ENCODE assay signal across 20 cellular contexts in genomic region chr18:34999734-35000397, GRCh38. TPM values are rescaled to one million over a fixed set of nuclear protein-coding genes. Genes with fewer than 3 reads are reported as not detected.
DNase-seq lines count a peak whose midpoint lies in the region; FAIRE-seq and TF ChIP-seq lines count a peak whose summit lies in the region.
"Had no signal": no experiment of that assay in that cellular context is flagged by ENCODE, and none has a peak within 500 bp of the region (broad histone marks: within the 10 kb centered on the region; RNA-seq: fewer than 3 reads in every experiment).

No MANE protein-coding gene starts in this region.

- peaks cover 15% of the 10 kb centered on the region for H3K4me1 Mint-ChIP-seq in neural progenitor cell
- H3K4me1 Mint-ChIP-seq: activated CD8-positive, alpha-beta memory T cell treated with anti-CD3 and anti-CD28 coated beads, Interleukin-2, amount 10 ng/mL, durations not matched to agents 7 days and 5 days; T-cell had no signal

- H3K4me3 ChIP-seq in fibroblast of lung (replicated peaks in 1 of 4; ENCODE audit: control extremely low read depth in 1 of 4, insufficient read depth in 1 of 4, low read depth in 3 of 4, low read length in 4 of 4) (no peak overlapping the region), neural progenitor cell (no peak overlapping the region)
- H3K4me3 ChIP-seq: mucosa of descending colon, pancreas had no signal

- FAIRE-seq in D721Med (lab: Jason Lieb, UNC) (peak; percentile 94), urothelium cell line (lab: Jason Lieb, UNC) (no peak)
- FAIRE-seq: GM18507, GM19239, pancreas had no signal

- H3K4me3 Mint-ChIP-seq in neural progenitor cell, result no peak overlapping the region
- H3K4me3 Mint-ChIP-seq: activated CD8-positive, alpha-beta memory T cell treated with anti-CD3 and anti-CD28 coated beads, Interleukin-2, amount 10 ng/mL, durations not matched to agents 7 days and 5 days; T-cell had no signal

- H3K36me3 Mint-ChIP-seq in neural progenitor cell, result no peaks in the 10 kb centered on the region
- H3K36me3 Mint-ChIP-seq: activated CD8-positive, alpha-beta memory T cell treated with anti-CD3 and anti-CD28 coated beads, Interleukin-2, amount 10 ng/mL, durations not matched to agents 7 days and 5 days; T-cell had no signal

- no peak overlapping the region for H3K27ac Mint-ChIP-seq in neural progenitor cell
- H3K27ac Mint-ChIP-seq: activated CD8-positive, alpha-beta memory T cell treated with anti-CD3 and anti-CD28 coated beads, Interleukin-2, amount 10 ng/mL, durations not matched to agents 7 days and 5 days; T-cell had no signal

- H2AFZ ChIP-seq in fibroblast of lung (ENCODE audit: low read length) (peak overlapping the region; percentile 26), neural progenitor cell (replicated peaks) (no peak overlapping the region)

- DNase-seq in D721Med (ENCODE audit: insufficient read length, low spot score), result no peak
- DNase-seq in NCI-H510A (lab: John Stamatoyannopoulos, UW), result peak; percentile 20
- DNase-seq in fibroblast of lung (ENCODE audit: low read depth in 2 of 2), result no peak
- peak; percentile 52 for DNase-seq in neural progenitor cell (ENCODE audit: low spot score)
- no peak for DNase-seq in SW 1271 (lab: John Stamatoyannopoulos, UW)
- DNase-seq in urothelium cell line (ENCODE audit: low spot score), result no peak
- no peak for DNase-seq in DMS153 (lab: John Stamatoyannopoulos, UW)
- DNase-seq in activated CD4-positive, alpha-beta T cell treated with anti-CD3 and anti-CD28 coated beads, Interleukin-2, amount 50 U/mL, for 48 hours, result no peak
- DNase-seq: activated CD4-positive, CD25-positive, alpha-beta regulatory T cell; activated CD8-positive, alpha-beta memory T cell treated with anti-CD3 and anti-CD28 coated beads, Interleukin-2, amount 10 ng/mL, durations not matched to agents 7 days and 5 days; activated effector memory CD4-positive, alpha-beta T cell treated with anti-CD3 and anti-CD28 coated beads, Interleukin-2, amount 50 U/mL, for 16 hours; Caco-2; islet precursor cell; mucosa of descending colon; NCI-H146; pancreas; stimulated activated CD4-positive, alpha-beta T cell treated with anti-CD3 and anti-CD28 coated beads, Interleukin-15, amount 100 ng/mL, for 24 hours; T-cell had no signal

- H3K27me3 ChIP-seq in fibroblast of lung (ENCODE audit: control insufficient read depth, insufficient read depth, low read length) (no peaks in the 10 kb centered on the region), neural progenitor cell (no peaks in the 10 kb centered on the region)
- H3K27me3 ChIP-seq: pancreas had no signal

- no peaks in the 10 kb centered on the region for H3K36me3 ChIP-seq in fibroblast of lung (ENCODE audit: control insufficient read depth, insufficient read depth, low read length)
- no peaks in the 10 kb centered on the region for H3K36me3 ChIP-seq in neural progenitor cell
- H3K36me3 ChIP-seq: pancreas had no signal

- H3K4me1 ChIP-seq in fibroblast of lung (ENCODE audit: control insufficient read depth, extremely low read depth, insufficient read depth, low read length) (no peaks in the 10 kb centered on the region), neural progenitor cell (peaks cover 13% of the 10 kb centered on the region)
- H3K4me1 ChIP-seq: Caco-2 had no signal

- H3K9ac ChIP-seq in fibroblast of lung (ENCODE audit: insufficient read depth, low read length) (no peak overlapping the region), neural progenitor cell (no peak overlapping the region)

- H3K4me2 ChIP-seq in fibroblast of lung (ENCODE audit: extremely low read depth, insufficient read depth, low read length), result no peak overlapping the region
- H3K4me2 ChIP-seq in neural progenitor cell, result peak overlapping the region; percentile 9

- TF ChIP-seq CTCF in D721Med (IDR thresholded peaks at IDR 0.05; ENCODE audit: insufficient read depth, missing control alignments) (no peak), fibroblast of lung (conservative IDR thresholded peaks at IDR 0.05 in 1 of 2, IDR thresholded peaks at IDR 0.05 in 1 of 2; ENCODE audit: low read depth in 1 of 2, low read length in 2 of 2) (peak in 1 of 2 donors; percentile 4), neural progenitor cell (IDR thresholded peaks at IDR 0.05) (no peak)

- peaks cover 2% of the 10 kb centered on the region for H3K27me3 Mint-ChIP-seq in neural progenitor cell (ENCODE audit: insufficient read depth, low read depth)
- H3K27me3 Mint-ChIP-seq: activated CD8-positive, alpha-beta memory T cell treated with anti-CD3 and anti-CD28 coated beads, Interleukin-2, amount 10 ng/mL, durations not matched to agents 7 days and 5 days; T-cell had no signal

- no peaks in the 10 kb centered on the region for H3K79me2 ChIP-seq in fibroblast of lung (ENCODE audit: control insufficient read depth, insufficient read depth, low read length)
- H3K79me2 ChIP-seq in neural progenitor cell (ENCODE audit: low read depth), result no peaks in the 10 kb centered on the region

- H3K27ac ChIP-seq in fibroblast of lung (ENCODE audit: insufficient read depth, low read length) (no peak overlapping the region), neural progenitor cell (peak overlapping the region; percentile 44)
- H3K27ac ChIP-seq: pancreas had no signal

- no peaks in the 10 kb centered on the region for H4K20me1 ChIP-seq in fibroblast of lung (ENCODE audit: control insufficient read depth, extremely low read depth, insufficient read depth, low read length)
- no peaks in the 10 kb centered on the region for H4K20me1 ChIP-seq in neural progenitor cell (ENCODE audit: low read depth)

- H3K9me3 Mint-ChIP-seq in neural progenitor cell, result peaks cover 8% of the 10 kb centered on the region
- H3K9me3 Mint-ChIP-seq: T-cell had no signal

- H3K9me3 ChIP-seq in fibroblast of lung (ENCODE audit: control insufficient read depth, insufficient read depth, low read depth, low read length), result no peaks in the 10 kb centered on the region
- H3K9me3 ChIP-seq in neural progenitor cell (ENCODE audit: low read depth), result no peaks in the 10 kb centered on the region
- H3K9me3 ChIP-seq: Caco-2, mucosa of descending colon, pancreas had no signal

- peaks cover 16% of the 10 kb centered on the region for H3F3A ChIP-seq in neural progenitor cell (ENCODE audit: low read depth)

RNA-seq across cellular contexts. Expression of gene MAPRE2, which starts 41.3 kb away (rescaled TPM):
- total RNA-seq in fibroblast of lung (8.2 and 18.5 TPM in 2 replicates), neural progenitor cell (ENCODE audit: low replicate concordance) (28.9 and 34.6 TPM in 2 replicates)
- 88.1 and 95.6 TPM in 2 replicates for polyA plus RNA-seq in fibroblast of lung
- polyA plus RNA-seq in fibroblast of lung (2012), result 36.1 and 39.0 TPM in 2 replicates
- polyA minus RNA-seq in fibroblast of lung (ENCODE audit: low replicate concordance), result 36.0 and 39.2 TPM in 2 replicates

Comparison
In these comparisons a context has a peak if more than half of its experiments do, and no peak if none do; other contexts are left out.
1. DNase-seq: peak in NCI-H510A (single experiment) and neural progenitor cell (single experiment); none in D721Med (single experiment), fibroblast of lung (0 of 2), SW 1271 (0 of 2), urothelium cell line (single experiment), DMS153 (single experiment) and activated CD4-positive, alpha-beta T cell treated with anti-CD3 and anti-CD28 coated beads, Interleukin-2, amount 50 U/mL, for 48 hours (0 of 2).